1 cellular context compared by ENCODE assay signal in genomic region chr4:70714488-70714887, GRCh38.
TF ChIP-seq lines count a peak whose summit lies in the region.

No MANE protein-coding gene starts in this region.

TF ChIP-seq in GM12878, 131 proteins besides CTCF, POLR2A, EP300 and RAD21 (continued from another document):
- TF ChIP-seq E4F1 (IDR thresholded peaks at IDR 0.05; ENCODE audit: borderline replicate concordance, partially characterized antibody) (no peak), NRF1 (conservative IDR thresholded peaks at IDR 0.05; ENCODE audit: low read depth, low read length) (no peak), CREM (IDR thresholded peaks at IDR 0.05; ENCODE audit: low read depth) (0 out of 2 replicates have a peak, but pooled peaks have one; percentile 0), ZNF217 (IDR thresholded peaks at IDR 0.05) (peak; percentile 58; the same call in 1 of the 2 replicates), BACH1 (IDR thresholded peaks at IDR 0.05; ENCODE audit: borderline replicate concordance) (no peak), E2F4 (IDR thresholded peaks at IDR 0.05; ENCODE audit: low read depth, low read length) (no peak), MTA2 (IDR thresholded peaks at IDR 0.05; ENCODE audit: low read depth) (0 out of 2 replicates have a peak, but pooled peaks have one; percentile 31), ASH2L (IDR thresholded peaks at IDR 0.05; ENCODE audit: borderline replicate concordance, low read depth) (no peak), ZBED1 (IDR thresholded peaks at IDR 0.05; ENCODE audit: borderline replicate concordance) (0 out of 2 replicates have a peak, but pooled peaks have one; percentile 3), TCF3 (IDR thresholded peaks at IDR 0.05; ENCODE audit: borderline replicate concordance, insufficient read depth, low read depth, low read length) (no peak), CHD4 (IDR thresholded peaks at IDR 0.05) (no peak), CUX1 (IDR thresholded peaks at IDR 0.05; ENCODE audit: insufficient replicate concordance, low read depth, low read length) (peak; percentile 12), SUPT20H (IDR thresholded peaks at IDR 0.05; ENCODE audit: borderline replicate concordance, control insufficient read depth, low read depth, low read length) (no peak), NFXL1 (IDR thresholded peaks at IDR 0.05; ENCODE audit: borderline replicate concordance) (no peak), ZZZ3 (IDR thresholded peaks at IDR 0.05; ENCODE audit: control insufficient read depth, insufficient read length, low read depth) (no peak), ETV6 (conservative IDR thresholded peaks at IDR 0.05 in 1 of 2, IDR thresholded peaks at IDR 0.05 in 1 of 2; ENCODE audit: borderline replicate concordance in 1 of 2, low read depth in 1 of 2) (peak in 1 of 2 experiments; percentile 5; a peak in 1 of 4 replicates)
